In the genomic region with DNA sequence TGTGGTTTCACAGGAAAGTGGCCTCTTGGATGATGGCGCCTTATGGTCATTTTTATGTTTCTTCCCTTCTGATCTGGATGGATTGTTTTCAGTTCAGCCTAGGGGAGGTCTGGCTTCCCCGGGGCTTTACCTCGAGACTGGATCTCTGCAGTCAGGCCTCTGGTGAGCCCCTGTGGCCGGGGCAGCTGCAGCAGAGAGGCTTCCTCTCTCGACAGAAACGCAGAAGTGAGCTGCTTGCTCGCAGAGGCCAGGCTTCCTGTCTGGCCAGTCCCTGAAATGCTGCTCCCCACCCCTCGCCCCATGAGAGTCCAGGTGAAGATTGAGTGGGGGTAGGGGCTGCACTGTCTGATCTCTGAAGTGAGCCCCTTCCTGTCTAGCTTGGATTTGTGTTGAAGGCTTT, we compare ENCODE assay signal across 9 cellular contexts. TPM values are rescaled to one million over a fixed set of nuclear protein-coding genes. Genes with fewer than 3 reads are reported as not detected.
DNase-seq lines count a peak whose midpoint lies in the region; ATAC-seq and TF ChIP-seq lines count a peak whose summit lies in the region.
"Had no signal": no experiment of that assay in that cellular context is flagged by ENCODE, and none has a peak within 500 bp of the region (broad histone marks: within the 10 kb centered on the region; RNA-seq: fewer than 3 reads in every experiment).

No MANE protein-coding gene starts in this region.

- H3K36me3 ChIP-seq in OCI-LY3 (replicated peaks; ENCODE audit: low read depth, low read length), result peaks cover 34% of the 10 kb centered on the region
- H3K36me3 ChIP-seq in Caco-2 (ENCODE audit: control insufficient read depth, insufficient read depth, low read length), result no peaks in the 10 kb centered on the region
- H3K36me3 ChIP-seq: breast epithelium had no signal

- peak overlapping the region; percentile 82 for H3K4me2 ChIP-seq in OCI-LY3 (ENCODE audit: low read length)

- peaks cover 92% of the 10 kb centered on the region for H3K79me2 ChIP-seq in OCI-LY3 (ENCODE audit: low read length)

- H3K4me1 ChIP-seq in OCI-LY3 (ENCODE audit: low read length) (peaks cover 94% of the 10 kb centered on the region), Caco-2 (no peaks in the 10 kb centered on the region)
- H3K4me1 ChIP-seq: breast epithelium had no signal

- no peak overlapping the region for H3K27ac Mint-ChIP-seq in CD4-positive, alpha-beta T cell
- H3K27ac Mint-ChIP-seq in Caco-2 (ENCODE audit: unreplicated experiment), result no peak overlapping the region

- peak; percentile 28; the same call in 1 of the 2 replicates for TF ChIP-seq CTCF in OCI-LY3 (IDR thresholded peaks at IDR 0.05; ENCODE audit: low read depth, low read length)
- TF ChIP-seq CTCF in CD4-positive, alpha-beta T cell (IDR thresholded peaks at IDR 0.05), result no peak
- TF ChIP-seq CTCF in Caco-2 (IDR thresholded peaks at IDR 0.05; ENCODE audit: insufficient read depth in 1 of 2, low read depth in 1 of 2, low read length in 1 of 2, severe bottlenecking in 1 of 2, unreplicated experiment in 1 of 2), result no peak

- H3K4me3 ChIP-seq in OCI-LY3 (ENCODE audit: low read length) (peak overlapping the region; percentile 59), Caco-2 (ENCODE audit: low read depth, low read length) (no peak overlapping the region)
- H3K4me3 ChIP-seq: breast epithelium had no signal

- H3K27ac ChIP-seq in OCI-LY3 (ENCODE audit: low read length), result peak overlapping the region; percentile 97
- no peak overlapping the region for H3K27ac ChIP-seq in CD4-positive, alpha-beta T cell (ENCODE audit: low read depth, low read length)

- DNase-seq in lung microvascular endothelial cell (ENCODE audit: low read depth in 2 of 2), result peak; percentile 26 to 33
- DNase-seq in stimulated activated CD4-positive, alpha-beta T cell treated with anti-CD3 and anti-CD28 coated beads, Interleukin-2, amount 100 ng/mL, for 48 hours, result no peak
- DNase-seq in NCI-H524 treated with DMSO at 0.1 percent for 48 hours (lab: John Stamatoyannopoulos, UW), result no peak
- DNase-seq in CD4-positive, alpha-beta T cell, result no peak
- DNase-seq in Caco-2, result no peak

- no peaks in the 10 kb centered on the region for H3K27me3 ChIP-seq in OCI-LY3 (ENCODE audit: low read depth, low read length)
- no peaks in the 10 kb centered on the region for H3K27me3 ChIP-seq in CD4-positive, alpha-beta T cell (ENCODE audit: control insufficient read depth, insufficient read depth, low read length)
- H3K27me3 ChIP-seq in Caco-2 (replicated peaks; ENCODE audit: control insufficient read depth, insufficient read depth, low read length), result no peaks in the 10 kb centered on the region
- H3K27me3 ChIP-seq: breast epithelium had no signal

- no peak overlapping the region for H3K4me3 Mint-ChIP-seq in CD4-positive, alpha-beta T cell
- H3K4me3 Mint-ChIP-seq in Caco-2 (ENCODE audit: unreplicated experiment), result no peak overlapping the region

- no TSS peak for BruUV-seq in Caco-2 (replicated peaks; lab: Mats Ljungman, UMichigan)

- no peaks in the 10 kb centered on the region for H3K27me3 Mint-ChIP-seq in CD4-positive, alpha-beta T cell
- no peaks in the 10 kb centered on the region for H3K27me3 Mint-ChIP-seq in Caco-2 (ENCODE audit: insufficient read depth, unreplicated experiment)

- intact Hi-C loops in CD4-positive, alpha-beta T cell (cut with DNase I, micrococcal nuclease), result no loop called here
- intact Hi-C loops in Caco-2 (cut with micrococcal nuclease; ENCODE audit: unreplicated experiment), result no loop called here

- H2AFZ ChIP-seq in OCI-LY3 (ENCODE audit: low read depth, low read length), result no peak overlapping the region

- H3K4me1 Mint-ChIP-seq in CD4-positive, alpha-beta T cell (ENCODE audit: low read depth), result no peaks in the 10 kb centered on the region
- no peaks in the 10 kb centered on the region for H3K4me1 Mint-ChIP-seq in Caco-2 (ENCODE audit: low read depth, unreplicated experiment)

- H3K9me3 ChIP-seq in OCI-LY3 (ENCODE audit: insufficient read depth, low read length) (peaks cover 10% of the 10 kb centered on the region; the same call in 1 of the 2 replicates), Caco-2 (0 out of 2 replicates have a peak, but pooled peaks cover 3% of the 10 kb centered on the region)
- no peaks in the 10 kb centered on the region for H3K9me3 ChIP-seq in CD4-positive, alpha-beta T cell (ENCODE audit: control insufficient read depth, low read length)
- H3K9me3 ChIP-seq: breast epithelium had no signal

- peaks cover 10% of the 10 kb centered on the region; the same call in 1 of the 2 replicates for H4K20me1 ChIP-seq in OCI-LY3 (ENCODE audit: insufficient read depth, low read length)

- H3K9me3 Mint-ChIP-seq in CD4-positive, alpha-beta T cell, result no peaks in the 10 kb centered on the region
- no peaks in the 10 kb centered on the region for H3K9me3 Mint-ChIP-seq in Caco-2 (ENCODE audit: unreplicated experiment)

- H3K9ac ChIP-seq in OCI-LY3 (ENCODE audit: low read length), result peak overlapping the region; percentile 79

- H3K36me3 Mint-ChIP-seq in CD4-positive, alpha-beta T cell (ENCODE audit: low read depth), result no peaks in the 10 kb centered on the region
- H3K36me3 Mint-ChIP-seq in Caco-2 (ENCODE audit: insufficient read depth, unreplicated experiment), result no peaks in the 10 kb centered on the region

- ATAC-seq in GM18505 (IDR thresholded peaks at IDR 0.05; ENCODE audit: unreplicated experiment) (peak; percentile 45), HG02588 (IDR thresholded peaks at IDR 0.05; ENCODE audit: unreplicated experiment) (peak; percentile 51)
- ATAC-seq in CD4-positive, alpha-beta T cell (ENCODE audit: poor library complexity), result no peak

- POLR2A ChIA-PET in CD4-positive, alpha-beta T cell (lab: Charles Lee), result no interaction called here
- POLR2A ChIA-PET in Caco-2 (lab: Charles Lee), result no interaction called here

- CTCF ChIA-PET in CD4-positive, alpha-beta T cell (lab: Charles Lee), result no interaction called here
- CTCF ChIA-PET in Caco-2 (lab: Charles Lee), result no interaction called here

- peak; percentile 92 for TF ChIP-seq POLR2A in GM18505 (IDR thresholded peaks at IDR 0.05; ENCODE audit: borderline replicate concordance, extremely low read depth, insufficient read depth, insufficient read length)

RNA-seq across cellular contexts. Expression of a gene that starts 44.0 kb away (rescaled TPM):
- total RNA-seq in lung microvascular endothelial cell (8.5 and 10.9 TPM in 2 replicates), Caco-2 (2022) (10.3 and 14.4 TPM in 2 replicates)
- 1 to 10 TPM in 1 of 2 experiments, under 1 TPM in 1; 0.92 to 1.5 TPM for total RNA-seq in CD4-positive, alpha-beta T cell

Comparison
In these comparisons a context has a peak if more than half of its experiments do, and no peak if none do; other contexts are left out.
1. DNase-seq: peak in lung microvascular endothelial cell (2 of 2); none in stimulated activated CD4-positive, alpha-beta T cell treated with anti-CD3 and anti-CD28 coated beads, Interleukin-2, amount 100 ng/mL, for 48 hours (0 of 2), NCI-H524 treated with DMSO at 0.1 percent for 48 hours (single experiment), CD4-positive, alpha-beta T cell (0 of 10) and Caco-2 (0 of 2).